21 cellular contexts compared by ENCODE assay signal in the genomic region with DNA sequence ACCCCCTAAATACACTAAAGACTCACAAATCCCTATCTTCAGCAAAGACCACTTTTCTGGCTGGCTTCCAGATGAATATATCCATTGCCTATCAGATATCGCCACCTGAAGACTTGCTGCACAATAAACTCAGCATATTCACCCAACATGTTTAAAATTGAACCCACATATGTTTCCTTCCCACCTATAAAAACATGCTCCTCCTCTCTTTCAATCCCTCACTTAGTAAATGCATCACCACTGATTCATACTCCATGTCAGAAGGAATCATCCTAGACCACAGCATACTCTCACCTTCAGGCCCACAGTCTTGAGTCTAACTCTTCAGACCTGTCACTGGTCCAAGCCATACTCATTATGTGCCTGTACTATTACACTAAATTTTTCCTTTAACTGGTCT.
A peak's percentile ranks its signal among the peaks of the same experiment; 100 is the strongest.
DNase-seq lines count a peak whose midpoint lies in the region; ATAC-seq and TF ChIP-seq lines count a peak whose summit lies in the region.
"Had no signal": no experiment of that assay in that cellular context is flagged by ENCODE, and none has a peak within 500 bp of the region (broad histone marks: within the 10 kb centered on the region; RNA-seq: fewer than 3 reads in every experiment).

No MANE protein-coding gene starts in this region.

- peak; percentile 8 for DNase-seq in CMK (ENCODE audit: low read depth)
- peak; percentile 4 for DNase-seq in GM03348 (ENCODE audit: low spot score)
- no peak for DNase-seq in RWPE2 (ENCODE audit: low spot score)
- peak; percentile 37 for DNase-seq in glomerular visceral epithelial cell (ENCODE audit: extremely low spot score)
- no peak for DNase-seq in NCI-H2029 treated with DMSO at 0.1 percent for 48 hours (lab: John Stamatoyannopoulos, UW)
- DNase-seq in hippocampal formation (lab: John Stamatoyannopoulos, UW): no peak
- no peak for DNase-seq in NCI-H2171 treated with DMSO at 0.1 percent for 48 hours (lab: John Stamatoyannopoulos, UW)
- DNase-seq: activated CD4-positive, alpha-beta T cell treated with anti-CD3 and anti-CD28 coated beads for 48 hours; activated T-cell treated with anti-CD3 and anti-CD28 coated beads for 4 hours; caudate nucleus; DMS 273 treated with DMSO at 0.1 percent for 48 hours; effector CD8-positive, alpha-beta T cell; left ventricle myocardium superior; NCI-H1092; NCI-H345; pancreas; T-helper 9 cell; tibial artery had no signal

- no peaks in the 10 kb centered on the region for H3K27me3 ChIP-seq in RWPE2 (ENCODE audit: insufficient read depth, poor library complexity, severe bottlenecking)
- H3K27me3 ChIP-seq: BLaER1, pancreas, SJCRH30, tibial artery had no signal

- no peak for TF ChIP-seq CTCF in RWPE2 (IDR thresholded peaks at IDR 0.05; ENCODE audit: poor library complexity, severe bottlenecking)

- ATAC-seq in RWPE2 (ENCODE audit: low read depth): peak; percentile 74; the same call in 2 of the 3 replicates
- ATAC-seq: left ventricle myocardium superior, pancreas had no signal

- H3K4me3 ChIP-seq in RWPE2 (ENCODE audit: severe bottlenecking): no peak overlapping the region
- H3K4me3 ChIP-seq: BLaER1, pancreas, SJCRH30, skin epidermis, tibial artery had no signal

- no peak overlapping the region for H3K27ac ChIP-seq in RWPE2 (ENCODE audit: poor library complexity, severe bottlenecking)
- H3K27ac ChIP-seq: BLaER1, pancreas, SJCRH30, skin epidermis, tibial artery had no signal

- H3K36me3 ChIP-seq in RWPE2 (ENCODE audit: low read depth): peaks cover 34% of the 10 kb centered on the region
- H3K36me3 ChIP-seq: pancreas, tibial artery had no signal

- H3K4me1 ChIP-seq in RWPE2 (ENCODE audit: insufficient read depth, poor library complexity, severe bottlenecking): no peaks in the 10 kb centered on the region
- H3K4me1 ChIP-seq: pancreas had no signal

- H3K9me3 ChIP-seq in RWPE2 (ENCODE audit: severe bottlenecking): no peaks in the 10 kb centered on the region
- H3K9me3 ChIP-seq: BLaER1, pancreas, SJCRH30, tibial artery had no signal

Comparison
In these comparisons a context has a peak if more than half of its experiments do, and no peak if none do; other contexts are left out.
1. DNase-seq: peak in CMK (single experiment), GM03348 (single experiment) and glomerular visceral epithelial cell (single experiment); none in RWPE2 (single experiment), NCI-H2029 treated with DMSO at 0.1 percent for 48 hours (single experiment), hippocampal formation (0 of 2) and NCI-H2171 treated with DMSO at 0.1 percent for 48 hours (single experiment).